Comparison of ENCODE assay signal across 8 cellular contexts in the genomic region with DNA sequence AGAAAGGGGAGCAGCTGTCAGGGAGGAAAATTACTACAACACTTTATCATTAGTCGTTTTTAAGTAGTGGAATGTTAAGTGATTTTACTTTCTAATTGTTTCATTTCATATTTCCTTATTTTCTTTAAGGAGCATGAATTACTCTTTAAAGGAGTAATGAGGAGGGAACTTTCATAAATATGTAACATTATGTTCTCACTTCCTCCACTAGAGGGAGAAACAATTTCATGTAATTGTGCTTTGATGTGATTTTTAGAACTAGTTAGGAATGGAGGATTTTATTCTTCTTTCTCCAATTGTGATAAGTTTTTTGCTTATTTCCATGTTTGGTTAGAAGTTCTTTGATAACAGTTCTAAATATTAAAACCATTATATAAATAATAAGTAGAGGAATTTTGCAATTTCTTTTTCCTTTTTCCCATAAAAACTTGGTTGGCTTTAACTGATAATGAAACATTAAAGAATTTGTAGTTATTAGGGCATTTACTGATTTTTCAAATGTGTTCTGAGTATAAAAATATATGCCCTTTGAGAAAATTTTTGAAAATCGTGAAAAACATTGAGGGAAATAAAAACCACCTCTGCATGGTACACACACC. TPM values are rescaled to one million over a fixed set of nuclear protein-coding genes. Genes with fewer than 3 reads are reported as not detected.
DNase-seq lines count a peak whose midpoint lies in the region; ATAC-seq and TF ChIP-seq lines count a peak whose summit lies in the region.

No MANE protein-coding gene starts in this region.

- BruUV-seq in HCT116 (replicated peaks; lab: Mats Ljungman, UMichigan) (no TSS peak), OCI-LY7 (replicated peaks; lab: Mats Ljungman, UMichigan) (no TSS peak)

- no peak; the same call in 1 of the 2 replicates for ATAC-seq in HCT116
- ATAC-seq in HG02588 (IDR thresholded peaks at IDR 0.05; ENCODE audit: unreplicated experiment): no peak

- no peak overlapping the region for H2AFZ ChIP-seq in HCT116 (ENCODE audit: low read depth, low read length, poor library complexity, severe bottlenecking)
- H2AFZ ChIP-seq in OCI-LY7 (ENCODE audit: low read length): no peak overlapping the region

- TF ChIP-seq CTCF in HCT116 (IDR thresholded peaks at IDR 0.05 in 2 of 3, conservative IDR thresholded peaks at IDR 0.05 in 1 of 3; ENCODE audit: borderline replicate concordance in 1 of 3, insufficient read depth in 1 of 3, low read depth in 2 of 3, low read length in 2 of 3) (peak; percentile 41 to 79 (median 47)), OCI-LY7 (conservative IDR thresholded peaks at IDR 0.05; ENCODE audit: low read length) (peak; percentile 91), epithelial cell of esophagus (IDR thresholded peaks at IDR 0.05; ENCODE audit: insufficient read depth, low read depth, low read length, missing control alignments) (peak; percentile 44)

- H3K79me2 ChIP-seq in HCT116 (ENCODE audit: insufficient read depth, low read length): no peaks in the 10 kb centered on the region
- H3K79me2 ChIP-seq in OCI-LY7 (ENCODE audit: insufficient read depth, low read depth, low read length): no peaks in the 10 kb centered on the region

- POLR2A ChIA-PET in HCT116 (lab: Charles Lee) (no interaction called here), OCI-LY7 (lab: Charles Lee) (interaction anchor here (0.7 kb wide), 2 partner anchors 99 to 103 kb away, joined by 3 to 4 read pairs; no protein-coding TSS in a partner anchor)

- H4K20me1 ChIP-seq in HCT116 (ENCODE audit: insufficient read depth) (no peaks in the 10 kb centered on the region), OCI-LY7 (ENCODE audit: insufficient read depth, low read length) (no peaks in the 10 kb centered on the region)

- RAD21 ChIA-PET in HCT116 (lab: Charles Lee; ENCODE audit: low non-redundant PET in 1 of 2, low total read pairs in 2 of 2, uncharacterized antibody in 2 of 2, unreplicated experiment in 2 of 2): no interaction called here

- H3K36me3 ChIP-seq in HCT116 (ENCODE audit: control insufficient read depth in 1 of 2, insufficient read depth in 2 of 2, low read length in 2 of 2) (peaks cover 13 to 20% of the 10 kb centered on the region in 2 experiments; a peak in 3 of 4 replicates), OCI-LY7 (ENCODE audit: insufficient read depth, low read length) (peaks cover 92% of the 10 kb centered on the region)

- CTCF ChIA-PET in HCT116 (lab: Charles Lee) (interaction anchor here (1.3 kb wide), 1 partner anchor 15 kb away, joined by 3 read pairs; no protein-coding TSS in a partner anchor), OCI-LY7 (lab: Charles Lee; ENCODE audit: unreplicated experiment) (interaction anchor here (0.6 kb wide), 1 partner anchor 109 kb away, joined by 3 read pairs; no protein-coding TSS in a partner anchor)

- in situ Hi-C loops in G401 (cut with HindIII; ENCODE audit: low sequenced_read_pairs): no loop called here

- H3K4me2 ChIP-seq in HCT116 (ENCODE audit: low read length) (no peak overlapping the region), OCI-LY7 (ENCODE audit: low read length) (no peak overlapping the region)

- H3K9me3 ChIP-seq in HCT116 (ENCODE audit: control insufficient read depth in 1 of 2, insufficient read depth in 1 of 2, low read depth in 1 of 2, low read length in 2 of 2) (no peaks in the 10 kb centered on the region), OCI-LY7 (ENCODE audit: low read length) (no peaks in the 10 kb centered on the region)

- no peaks in the 10 kb centered on the region for H3K9me2 ChIP-seq in HCT116 (ENCODE audit: insufficient read depth)
- H3K9me2 ChIP-seq in OCI-LY7 (ENCODE audit: insufficient read depth, low read length): no peaks in the 10 kb centered on the region

- H3K4me1 ChIP-seq in HCT116 (ENCODE audit: control insufficient read depth in 1 of 2, insufficient read depth in 2 of 2, low read length in 2 of 2): no peaks in the 10 kb centered on the region
- H3K4me1 ChIP-seq in OCI-LY7 (ENCODE audit: insufficient read depth, low read length, poor library complexity, severe bottlenecking): no peaks in the 10 kb centered on the region

- no peak overlapping the region for H3K9ac ChIP-seq in HCT116 (ENCODE audit: low read length)

- no peaks in the 10 kb centered on the region for H3K27me3 ChIP-seq in HCT116 (ENCODE audit: insufficient read depth, low read length)

- H3K27ac ChIP-seq in HCT116 (ENCODE audit: low read depth, low read length): no peak overlapping the region
- H3K27ac ChIP-seq in OCI-LY7 (ENCODE audit: low read depth, low read length, poor library complexity, severe bottlenecking): no peak overlapping the region

- no peak for TF ChIP-seq POLR2A in HCT116 (IDR thresholded peaks at IDR 0.05; ENCODE audit: borderline replicate concordance, extremely low read depth, insufficient read depth, insufficient read length)

- peak; percentile 52 for TF ChIP-seq RAD21 in HCT116 (IDR thresholded peaks at IDR 0.05; ENCODE audit: low read depth)

- DNase-seq in G401 (ENCODE audit: low spot score) (peak; percentile 27), HCT116 (ENCODE audit: low read depth, low spot score) (peak; percentile 8), OCI-LY7 (ENCODE audit: low spot score) (peak; percentile 54), epithelial cell of esophagus (ENCODE audit: low read depth) (peak; percentile 40), putamen (ENCODE audit: low spot score) (peak; percentile 15), T1000 (lab: John Stamatoyannopoulos, UW) (no peak), iPS-NIHi7 (ENCODE audit: extremely low spot score) (no peak)

- H3K4me3 ChIP-seq in HCT116 (replicated peaks in 1 of 2; ENCODE audit: low read depth in 1 of 2, low read length in 2 of 2) (no peak overlapping the region), OCI-LY7 (ENCODE audit: low read depth, low read length, poor library complexity, severe bottlenecking) (no peak overlapping the region), epithelial cell of esophagus (ENCODE audit: low read length) (no peak overlapping the region)

- intact Hi-C loops in HCT116 (cut with micrococcal nuclease) (loop anchor here (1.0 kb wide), 1 partner anchor 108 kb away; no protein-coding TSS in a partner anchor), OCI-LY7 (cut with micrococcal nuclease; ENCODE audit: unreplicated experiment) (loop anchor here (1.0 to 5.0 kb wide), 2 partner anchors 36 to 108 kb away; partner anchors contain the start of gene PSAT1)

TF ChIP-seq in HCT116, 20 proteins besides CTCF, POLR2A, EP300 and RAD21 (continues in another document):
- TF ChIP-seq SP1 (IDR thresholded peaks at IDR 0.05; ENCODE audit: low read depth) (no peak), CEBPB (IDR thresholded peaks at IDR 0.05; ENCODE audit: low read depth) (no peak), MAX (IDR thresholded peaks at IDR 0.05) (no peak), SRF (IDR thresholded peaks at IDR 0.05; ENCODE audit: low read depth) (no peak), FOSL1 (IDR thresholded peaks at IDR 0.05; ENCODE audit: low read depth) (no peak), ELF1 (IDR thresholded peaks at IDR 0.05; ENCODE audit: borderline replicate concordance, low read depth) (no peak), TCF7L2 (IDR thresholded peaks at IDR 0.05; ENCODE audit: borderline replicate concordance, extremely low read depth, insufficient read depth, insufficient read length) (no peak), SIN3A (IDR thresholded peaks at IDR 0.05; ENCODE audit: low read depth) (no peak), POLR2AphosphoS5 (IDR thresholded peaks at IDR 0.05; ENCODE audit: low read depth, low read length) (no peak), EZH2 (IDR thresholded peaks at IDR 0.05) (no peak), CBX3 (IDR thresholded peaks at IDR 0.05; ENCODE audit: low read depth) (no peak), ZNF274 (IDR thresholded peaks at IDR 0.05; ENCODE audit: low read depth, low read length) (no peak), EGR1 (IDR thresholded peaks at IDR 0.05; ENCODE audit: low read depth) (no peak), ZBTB33 (IDR thresholded peaks at IDR 0.05; ENCODE audit: extremely low read depth, insufficient replicate concordance, low read length) (no peak), YY1 (IDR thresholded peaks at IDR 0.05; ENCODE audit: extremely low read depth, insufficient replicate concordance, low read depth, low read length) (no peak)
- TF ChIP-seq, protein P1, sequence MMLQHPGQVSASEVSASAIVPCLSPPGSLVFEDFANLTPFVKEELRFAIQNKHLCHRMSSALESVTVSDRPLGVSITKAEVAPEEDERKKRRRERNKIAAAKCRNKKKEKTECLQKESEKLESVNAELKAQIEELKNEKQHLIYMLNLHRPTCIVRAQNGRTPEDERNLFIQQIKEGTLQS (IDR thresholded peaks at IDR 0.05): no peak

RNA-seq across cellular contexts. Expression of gene CEP78, which starts 25.6 kb away (rescaled TPM):
- total RNA-seq in G401 (2014; rRNA removed; shearing (Covaris generic)): 86.5 and 109 TPM in 2 replicates
- 48.1 TPM for total RNA-seq in HCT116 (2021; ENCODE audit: unreplicated experiment)
- polyA plus RNA-seq in HCT116 (2012): 7.9 and 10.5 TPM in 2 replicates
- 59.3 and 65.1 TPM in 2 replicates for total RNA-seq in OCI-LY7 (2014; rRNA removed; shearing (Covaris generic))
- total RNA-seq in OCI-LY7 (2022): 49.5 and 58.0 TPM in 2 replicates

RNA-seq across cellular contexts. Expression of gene PSAT1, which starts 35.4 kb away (rescaled TPM):
- 222 and 268 TPM in 2 replicates for total RNA-seq in G401 (2014; rRNA removed; shearing (Covaris generic))
- total RNA-seq in HCT116 (2021; ENCODE audit: unreplicated experiment) (226 TPM), OCI-LY7 (2022) (268 and 278 TPM in 2 replicates)
- polyA plus RNA-seq in HCT116 (2012): 181 and 208 TPM in 2 replicates
- total RNA-seq in OCI-LY7 (2014; rRNA removed; shearing (Covaris generic)): 116 and 125 TPM in 2 replicates

Comparison
In these comparisons a context has a peak if more than half of its experiments do, and no peak if none do; other contexts are left out.
1. DNase-seq: peak in G401 (single experiment), HCT116 (single experiment), OCI-LY7 (single experiment), epithelial cell of esophagus (single experiment) and putamen (single experiment); none in T1000 (single experiment) and iPS-NIHi7 (single experiment).
2. Peak in every context shown above with its lines, with median percentiles within 50 percentile points of each other: CTCF ChIP-seq.